8 cellular contexts compared by ENCODE assay signal in the genomic region with DNA sequence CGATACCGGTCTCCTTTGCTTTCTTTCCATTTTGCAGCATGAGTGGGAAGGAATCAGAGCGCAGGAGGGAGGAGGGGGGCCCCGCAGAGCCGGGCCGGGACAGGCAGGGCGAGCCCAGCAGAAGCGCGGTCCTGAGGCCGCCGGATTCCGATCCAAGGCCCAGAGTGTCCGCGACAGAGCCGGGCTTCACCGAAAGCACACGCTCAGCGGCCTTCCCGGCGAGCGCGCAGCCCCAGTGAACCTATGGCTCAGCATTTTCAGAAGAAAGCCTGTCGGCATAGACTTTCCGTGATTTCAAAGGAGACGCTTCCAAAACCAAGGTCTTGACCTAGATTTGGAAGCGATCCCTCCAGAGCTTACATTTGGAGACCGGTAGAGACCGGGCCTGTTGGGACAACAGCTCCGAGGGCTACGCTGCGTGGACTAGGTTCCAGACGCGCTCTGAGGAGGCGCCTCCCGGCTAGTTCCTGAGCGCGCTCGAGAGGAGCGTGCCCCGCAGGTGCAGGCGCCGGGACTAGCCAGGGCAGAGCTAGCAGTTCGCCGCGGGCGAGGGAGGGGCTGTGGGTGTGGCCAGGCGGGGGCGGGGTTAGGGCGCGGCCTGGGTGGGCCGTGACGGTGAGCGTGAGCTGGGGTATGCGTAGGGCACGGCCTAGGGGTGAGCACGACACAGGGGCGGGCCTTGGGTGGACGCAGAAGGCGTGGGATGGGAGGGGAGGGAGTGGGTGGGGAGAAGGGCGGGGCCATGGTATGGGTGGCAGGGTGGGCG. TPM values are rescaled to one million over a fixed set of nuclear protein-coding genes. Genes with fewer than 3 reads are reported as not detected.
A peak's percentile ranks its signal among the peaks of the same experiment; 100 is the strongest.
DNase-seq lines count a peak whose midpoint lies in the region; FAIRE-seq and TF ChIP-seq lines count a peak whose summit lies in the region.

No MANE protein-coding gene starts in this region.

- peak overlapping the region; percentile 91 for H3K4me2 ChIP-seq in MM.1S (ENCODE audit: low read depth, low read length)

- H3K36me3 ChIP-seq in MM.1S (replicated peaks; ENCODE audit: insufficient read depth, low read length), result no peaks in the 10 kb centered on the region
- no peaks in the 10 kb centered on the region for H3K36me3 ChIP-seq in neutrophil

- DNase-seq in GDM1 (lab: John Stamatoyannopoulos, UW) (peak; percentile 96), HCEC 1CT (peak; percentile 84), MM.1S (peak; percentile 98), SIG-M5 treated with dmso at 0.1 percent for 504 hours (lab: John Stamatoyannopoulos, UW; ENCODE audit: unreplicated experiment) (peak; percentile 96), frontal cortex (ENCODE audit: low spot score in 2 of 2) (peak; percentile 74 to 77), substantia nigra (lab: John Stamatoyannopoulos, UW) (peak in 35 of 49 donors; percentile 12 to 95 (median 50))
- DNase-seq in activated naive CD4-positive, alpha-beta T cell (lab: John Stamatoyannopoulos, UW), result peak; percentile 73 to 96 (median 84)

- no peaks in the 10 kb centered on the region for H3K9me3 ChIP-seq in MM.1S (replicated peaks; ENCODE audit: insufficient read depth, low read length)
- H3K9me3 ChIP-seq in neutrophil, result no peaks in the 10 kb centered on the region

- no peaks in the 10 kb centered on the region for H3K9me2 ChIP-seq in MM.1S (replicated peaks; ENCODE audit: insufficient read depth, low read length)

- H3K4me1 ChIP-seq in MM.1S (ENCODE audit: low read length), result peaks cover 8% of the 10 kb centered on the region; the same call in 1 of the 2 replicates
- peaks cover 11 to 20% of the 10 kb centered on the region in 2 experiments for H3K4me1 ChIP-seq in neutrophil (ENCODE audit: control insufficient read depth in 1 of 2, insufficient read depth in 1 of 2, low read depth in 1 of 2, low read length in 1 of 2)

- H3K27me3 ChIP-seq in MM.1S (replicated peaks; ENCODE audit: insufficient read depth, low read length) (no peaks in the 10 kb centered on the region), neutrophil (peaks cover 76% of the 10 kb centered on the region)

- peaks cover 5% of the 10 kb centered on the region; the same call in 1 of the 2 replicates for H3F3A ChIP-seq in MM.1S (ENCODE audit: insufficient read depth, low read length)

- no peaks in the 10 kb centered on the region for H3K79me2 ChIP-seq in MM.1S (ENCODE audit: low read length)

- no peak for FAIRE-seq in frontal cortex (lab: Jason Lieb, UNC)

- peak overlapping the region; percentile 54; the same call in 1 of the 2 replicates for H3K27ac ChIP-seq in MM.1S (ENCODE audit: low read length)
- H3K27ac ChIP-seq in neutrophil, result no peak overlapping the region
- H3K27ac ChIP-seq in substantia nigra (ENCODE audit: low read depth, low read length, poor library complexity, severe bottlenecking), result no peak overlapping the region

- H4K20me1 ChIP-seq in MM.1S (ENCODE audit: insufficient read depth, low read length), result no peaks in the 10 kb centered on the region

- peak overlapping the region; percentile 61 for H3K9ac ChIP-seq in MM.1S (ENCODE audit: low read length)

- peak overlapping the region; percentile 95 for H2AFZ ChIP-seq in MM.1S (ENCODE audit: low read length)

- peak overlapping the region; percentile 87 for H3K4me3 ChIP-seq in MM.1S (ENCODE audit: low read length)
- H3K4me3 ChIP-seq in neutrophil (ENCODE audit: low read depth in 1 of 2, low read length in 1 of 2), result peak overlapping the region; percentile 63 to 75

- TF ChIP-seq CTCF in MM.1S (IDR thresholded peaks at IDR 0.05; ENCODE audit: low read length), result no peak
- no peak for TF ChIP-seq CTCF in neutrophil (IDR thresholded peaks at IDR 0.05)

RNA-seq across cellular contexts. Expression of a gene that starts 27.8 kb away (rescaled TPM):
- total RNA-seq in frontal cortex, result not detected

RNA-seq across cellular contexts. Expression of a gene that starts 52.5 kb away (rescaled TPM):
- total RNA-seq in frontal cortex, result 70.5 TPM

RNA-seq across cellular contexts. Expression of a gene that starts 52.6 kb away (rescaled TPM):
- 15.9 TPM for total RNA-seq in frontal cortex
